ENCODE assay signal across 10 cellular contexts in the genomic region with DNA sequence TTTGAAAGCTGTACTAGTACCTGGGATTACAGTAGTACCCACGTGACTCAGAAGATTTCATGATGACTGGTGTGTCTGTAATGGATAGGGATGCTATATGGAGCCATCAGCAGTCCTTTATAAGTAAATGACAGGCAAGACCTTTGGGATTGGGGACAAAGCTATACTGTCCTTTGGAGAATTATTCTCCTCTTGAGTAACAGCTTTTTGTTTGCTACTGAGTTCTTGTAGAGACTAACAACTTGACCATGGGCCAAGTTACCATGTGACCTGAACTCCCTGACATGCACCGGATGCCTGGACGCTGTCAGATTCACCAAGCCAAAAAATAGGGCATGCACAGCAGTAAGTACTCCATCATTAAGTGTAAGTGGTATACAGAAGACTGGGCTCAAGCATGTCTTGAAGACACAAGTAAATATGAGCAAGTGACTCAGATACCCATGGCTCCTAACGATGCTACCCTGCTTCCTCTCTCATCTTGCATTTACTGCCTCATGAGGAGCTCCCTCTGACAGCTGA. TPM values are rescaled to one million over a fixed set of nuclear protein-coding genes. Genes with fewer than 3 reads are reported as not detected.
DNase-seq lines count a peak whose midpoint lies in the region; TF ChIP-seq lines count a peak whose summit lies in the region.
"Had no signal": no experiment of that assay in that cellular context is flagged by ENCODE, and none has a peak within 500 bp of the region (broad histone marks: within the 10 kb centered on the region; RNA-seq: fewer than 3 reads in every experiment).

No MANE protein-coding gene starts in this region.

- H3K9me3 ChIP-seq in CD8-positive, alpha-beta memory T cell (ENCODE audit: low read length), result no peaks in the 10 kb centered on the region
- H3K9me3 ChIP-seq in adrenal gland (replicated peaks in 1 of 3) (no peaks in the 10 kb centered on the region), right atrium auricular region (no peaks in the 10 kb centered on the region)

- peak in 1 of 2 donors; percentile 19 for TF ChIP-seq POLR2A in adrenal gland (IDR thresholded peaks at IDR 0.05)

- CTCF ChIA-PET in CD8-positive, alpha-beta memory T cell (lab: Charles Lee), result interaction anchor here (1.0 to 1.3 kb wide), 2 partner anchors 33 to 46 kb away, joined by 3 to 4 read pairs; no protein-coding TSS in a partner anchor

- H3K4me1 ChIP-seq in CD8-positive, alpha-beta memory T cell (ENCODE audit: insufficient read depth, low read length), result peaks cover 44% of the 10 kb centered on the region
- H3K4me1 ChIP-seq in adrenal gland (replicated peaks in 1 of 2), result peaks cover 15 to 33% of the 10 kb centered on the region in 2 donors
- H3K4me1 ChIP-seq in right atrium auricular region, result peaks cover 0 to 15% of the 10 kb centered on the region in 2 donors

- peak overlapping the region in 6 of 8 donors; percentile 3 to 36 (median 4) for H3K27ac Mint-ChIP-seq in CD8-positive, alpha-beta memory T cell

- no peaks in the 10 kb centered on the region for H3K9me3 Mint-ChIP-seq in CD8-positive, alpha-beta memory T cell
- H3K9me3 Mint-ChIP-seq: central memory CD8-positive, alpha-beta T cell had no signal

- no peaks in the 10 kb centered on the region for H3K36me3 ChIP-seq in CD8-positive, alpha-beta memory T cell (ENCODE audit: insufficient read depth, low read length)
- H3K36me3 ChIP-seq in adrenal gland (replicated peaks in 1 of 2), result no peaks in the 10 kb centered on the region
- no peaks in the 10 kb centered on the region for H3K36me3 ChIP-seq in right atrium auricular region

- no peak for TF ChIP-seq CTCF in adrenal gland (IDR thresholded peaks at IDR 0.05)
- no peak for TF ChIP-seq CTCF in right atrium auricular region (IDR thresholded peaks at IDR 0.05)

- 13 to 20% (median 19%) methylated on average over 4 of the region's 4 CpGs for WGBS in adrenal gland, 4 donors

- no peaks in the 10 kb centered on the region for H3K27me3 ChIP-seq in CD8-positive, alpha-beta memory T cell (ENCODE audit: insufficient read depth, low read length, poor library complexity, severe bottlenecking)
- H3K27me3 ChIP-seq in adrenal gland (no peaks in the 10 kb centered on the region), right atrium auricular region (no peaks in the 10 kb centered on the region)

- peaks cover 0 to 2% of the 10 kb centered on the region in 2 donors for H3K27me3 Mint-ChIP-seq in CD8-positive, alpha-beta memory T cell
- H3K27me3 Mint-ChIP-seq: central memory CD8-positive, alpha-beta T cell had no signal

- intact Hi-C loops in adrenal gland (cut with DNase I), result no loop called here

- H3K4me3 ChIP-seq in CD8-positive, alpha-beta memory T cell (ENCODE audit: low read length), result no peak overlapping the region
- no peak overlapping the region for H3K4me3 ChIP-seq in adrenal gland
- no peak overlapping the region for H3K4me3 ChIP-seq in right atrium auricular region

- H3K4me3 Mint-ChIP-seq in CD8-positive, alpha-beta memory T cell, result no peak overlapping the region
- H3K4me3 Mint-ChIP-seq: central memory CD8-positive, alpha-beta T cell had no signal

- DNase-seq in CD8-positive, alpha-beta memory T cell, result no peak
- peak; percentile 54 to 87 (median 78) for DNase-seq in adrenal gland
- DNase-seq in right atrium auricular region (ENCODE audit: low spot score), result peak; percentile 69
- peak; percentile 63 for DNase-seq in pulmonary artery endothelial cell (ENCODE audit: low read depth, low spot score)
- no peak for DNase-seq in GF-D8 (lab: John Stamatoyannopoulos, UW)
- DNase-seq in stimulated activated CD4-positive, alpha-beta T cell treated with anti-CD3 and anti-CD28 coated beads, Interleukin-4, amount 100 ng/mL, for 24 hours, result no peak
- no peak for DNase-seq in COR-L47 (lab: John Stamatoyannopoulos, UW)
- DNase-seq in NCI-H1694 (lab: John Stamatoyannopoulos, UW), result no peak
- DNase-seq: stimulated activated CD4-positive, alpha-beta T cell treated with anti-CD3 and anti-CD28 coated beads, Interleukin-4, amount 100 ng/mL, for 4 hours had no signal

- H3K36me3 Mint-ChIP-seq in CD8-positive, alpha-beta memory T cell, result peaks cover 0 to 26% (median 0%) of the 10 kb centered on the region in 3 donors

- H3K27ac ChIP-seq in CD8-positive, alpha-beta memory T cell (ENCODE audit: low read depth, low read length), result no peak overlapping the region
- peak overlapping the region in 3 of 5 donors; percentile 10 to 54 (median 19) for H3K27ac ChIP-seq in adrenal gland
- peak overlapping the region; percentile 30 to 44 for H3K27ac ChIP-seq in right atrium auricular region

- peaks cover 60 to 77% (median 76%) of the 10 kb centered on the region in 3 donors for H3K4me1 Mint-ChIP-seq in CD8-positive, alpha-beta memory T cell

- POLR2A ChIA-PET in CD8-positive, alpha-beta memory T cell (lab: Charles Lee), result interaction anchor here (0.6 to 1.0 kb wide), 3 partner anchors 33 to 113 kb away, joined by 3 to 5 read pairs (median 3); no protein-coding TSS in a partner anchor

RNA-seq across cellular contexts. Expression of a gene that starts 12.9 kb away (rescaled TPM):
- total RNA-seq in CD8-positive, alpha-beta memory T cell, result 100 to 1,000 TPM; 132 to 133 TPM
- polyA plus RNA-seq in CD8-positive, alpha-beta memory T cell, result 134 TPM
- total RNA-seq in adrenal gland (100 to 1,000 TPM; 130 to 194 (median 165) TPM), right atrium auricular region (10 to 100 TPM; 79.7 to 81.2 TPM), pulmonary artery endothelial cell (226 and 288 TPM in 2 replicates)
- polyA plus RNA-seq in adrenal gland, result 100 to 1,000 TPM; 156 to 240 (median 169) TPM

RNA-seq across cellular contexts. Expression of a gene that starts 45.0 kb away (rescaled TPM):
- total RNA-seq in CD8-positive, alpha-beta memory T cell, result 1 to 10 TPM; 3.6 to 5.2 TPM
- polyA plus RNA-seq in CD8-positive, alpha-beta memory T cell, result 3.9 TPM
- total RNA-seq in adrenal gland (10 to 100 TPM in 7 of 8 donors, 1 to 10 TPM in 1; 7.5 to 34.1 (median 17.4) TPM), right atrium auricular region (1 to 10 TPM; 1.0 to 6.3 TPM), pulmonary artery endothelial cell (4.9 and 7.3 TPM in 2 replicates)
- polyA plus RNA-seq in adrenal gland, result 10 to 100 TPM in 1 of 3 donors, 1 to 10 TPM in 2; 8.0 to 19.2 (median 10.0) TPM

RNA-seq across cellular contexts. Expression of a gene that starts 45.4 kb away (rescaled TPM):
- 10 to 100 TPM; 31.2 to 33.1 TPM for total RNA-seq in CD8-positive, alpha-beta memory T cell
- polyA plus RNA-seq in CD8-positive, alpha-beta memory T cell, result 10.4 TPM
- 10 to 100 TPM; 19.8 to 30.3 (median 25.0) TPM for total RNA-seq in adrenal gland
- polyA plus RNA-seq in adrenal gland, result 10 to 100 TPM in 2 of 3 donors, 1 to 10 TPM in 1; 8.1 to 14.6 (median 13.9) TPM
- total RNA-seq in right atrium auricular region, result 10 to 100 TPM in 1 of 2 donors, 1 to 10 TPM in 1; 9.7 to 18.4 TPM
- total RNA-seq in pulmonary artery endothelial cell, result 3.9 and 4.0 TPM in 2 replicates

RNA-seq across cellular contexts. Expression of a gene that starts 48.9 kb away (rescaled TPM):
- 10 to 100 TPM; 26.7 to 27.7 TPM for total RNA-seq in CD8-positive, alpha-beta memory T cell
- 14.8 TPM for polyA plus RNA-seq in CD8-positive, alpha-beta memory T cell
- total RNA-seq in adrenal gland (10 to 100 TPM in 7 of 8 donors, 1 to 10 TPM in 1; 8.3 to 39.6 (median 31.4) TPM), right atrium auricular region (10 to 100 TPM in 1 of 2 donors, 1 to 10 TPM in 1; 5.3 to 12.0 TPM), pulmonary artery endothelial cell (23.8 and 31.3 TPM in 2 replicates)
- polyA plus RNA-seq in adrenal gland, result 10 to 100 TPM; 24.1 to 45.4 (median 38.3) TPM

Comparison
In these comparisons a context has a peak if more than half of its experiments do, and no peak if none do; other contexts are left out.
1. DNase-seq: peak in adrenal gland (7 of 7), right atrium auricular region (single experiment) and pulmonary artery endothelial cell (single experiment); none in CD8-positive, alpha-beta memory T cell (0 of 5), GF-D8 (single experiment), stimulated activated CD4-positive, alpha-beta T cell treated with anti-CD3 and anti-CD28 coated beads, Interleukin-4, amount 100 ng/mL, for 24 hours (single experiment), COR-L47 (single experiment) and NCI-H1694 (single experiment).